Comparison of ENCODE assay signal across 10 cellular contexts in the genomic region with DNA sequence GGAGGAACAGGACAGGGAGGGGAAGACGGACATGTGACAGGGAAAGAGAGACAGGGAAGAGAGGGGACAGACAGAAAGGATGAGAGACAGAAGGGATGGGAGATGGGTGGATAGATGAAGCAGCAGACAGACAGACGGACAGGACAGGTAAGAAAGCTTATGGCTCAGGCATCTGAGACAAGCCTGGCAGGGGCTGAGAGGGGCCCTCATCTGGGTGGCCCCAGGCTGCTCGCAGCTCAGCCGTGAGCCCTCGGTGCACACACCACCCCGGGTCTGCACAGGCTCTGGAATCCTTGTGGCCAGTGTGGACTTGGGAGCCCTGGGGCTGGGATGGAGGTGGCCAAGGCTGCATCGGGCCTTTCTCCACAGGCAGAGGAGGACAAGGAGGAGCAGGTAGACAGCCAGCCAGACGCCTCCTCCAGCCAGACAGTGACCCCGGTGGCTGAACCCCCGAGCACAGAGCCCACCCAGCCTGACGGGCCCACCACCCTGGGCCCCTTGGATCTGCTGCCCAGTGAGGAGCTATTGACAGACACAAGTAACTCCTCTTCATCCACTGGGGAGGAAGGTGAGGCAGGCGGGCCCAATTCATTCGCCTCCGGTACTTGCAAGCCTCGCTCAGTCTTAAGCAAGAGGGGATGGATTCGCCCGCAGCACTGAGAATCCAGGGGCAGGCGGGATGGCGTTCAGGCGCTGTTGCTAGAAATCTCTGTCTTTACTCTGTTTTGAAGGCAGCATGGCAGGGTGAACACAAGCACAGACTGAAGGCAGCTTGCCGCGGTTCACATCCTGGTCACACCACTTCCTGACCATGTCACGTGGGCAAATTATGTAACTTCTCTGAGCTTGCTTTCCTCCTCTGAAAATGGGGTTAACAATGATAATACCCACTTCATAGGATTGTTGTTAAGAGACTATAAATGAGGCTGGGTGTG. TPM values are rescaled to one million over a fixed set of nuclear protein-coding genes. Genes with fewer than 3 reads are reported as not detected.
DNase-seq lines count a peak whose midpoint lies in the region; ATAC-seq and TF ChIP-seq lines count a peak whose summit lies in the region.
"Had no signal": no experiment of that assay in that cellular context is flagged by ENCODE, and none has a peak within 500 bp of the region (broad histone marks: within the 10 kb centered on the region; RNA-seq: fewer than 3 reads in every experiment).

No MANE protein-coding gene starts in this region.

- no peaks in the 10 kb centered on the region for H3K27me3 Mint-ChIP-seq in activated T-cell treated with anti-CD3 and anti-CD28 coated beads, Interleukin-2, amount 50 U/mL, for 24 hours
- H3K27me3 Mint-ChIP-seq in osteocyte (ENCODE audit: unreplicated experiment), result no peaks in the 10 kb centered on the region

- H3K4me2 ChIP-seq in BLaER1, result peak overlapping the region; percentile 66
- H3K4me2 ChIP-seq: smooth muscle cell had no signal

- H3K4me3 ChIP-seq in BLaER1 (no peak overlapping the region), right lobe of liver (no peak overlapping the region)
- H3K4me3 ChIP-seq: smooth muscle cell had no signal

- H3K27me3 ChIP-seq in BLaER1 (no peaks in the 10 kb centered on the region), right lobe of liver (no peaks in the 10 kb centered on the region)

- H3K36me3 Mint-ChIP-seq in activated T-cell treated with anti-CD3 and anti-CD28 coated beads, Interleukin-2, amount 50 U/mL, for 24 hours (ENCODE audit: low read depth), result peaks cover 99% of the 10 kb centered on the region
- H3K36me3 Mint-ChIP-seq in osteocyte (ENCODE audit: unreplicated experiment), result peaks cover 36% of the 10 kb centered on the region

- 77% methylated on average over 3 of the region's 23 CpGs for WGBS in right lobe of liver (ENCODE audit: insufficient coverage, low coverage, low lambda C conversion rate, missing lambda C conversion rate)

- H3K27ac ChIP-seq in BLaER1 (peak overlapping the region; percentile 64), right lobe of liver (peak overlapping the region in 2 of 3 donors; percentile 16 to 37)

- ATAC-seq in right lobe of liver, result peak; percentile 8 to 33 (median 22)
- ATAC-seq in HG03196 (IDR thresholded peaks at IDR 0.05; ENCODE audit: unreplicated experiment), result no peak

- H3K9ac ChIP-seq in BLaER1, result peak overlapping the region; percentile 64

- H3K36me3 ChIP-seq in BLaER1, result peaks cover 100% of the 10 kb centered on the region
- H3K36me3 ChIP-seq in right lobe of liver, result peaks cover 0 to 6% (median 2%) of the 10 kb centered on the region in 4 donors

- TF ChIP-seq CTCF in right lobe of liver (IDR thresholded peaks at IDR 0.05), result no peak
- no peak for TF ChIP-seq CTCF in osteocyte (IDR thresholded peaks at IDR 0.05)

- peaks cover 81% of the 10 kb centered on the region for H3K4me1 ChIP-seq in BLaER1
- H3K4me1 ChIP-seq in right lobe of liver, result peaks cover 0 to 8% (median 3%) of the 10 kb centered on the region in 4 donors

- H3K9me3 ChIP-seq in BLaER1, result no peaks in the 10 kb centered on the region
- no peaks in the 10 kb centered on the region for H3K9me3 ChIP-seq in right lobe of liver

- peak overlapping the region; percentile 52 for H3K4me3 Mint-ChIP-seq in activated T-cell treated with anti-CD3 and anti-CD28 coated beads, Interleukin-2, amount 50 U/mL, for 24 hours
- no peak overlapping the region for H3K4me3 Mint-ChIP-seq in osteocyte (ENCODE audit: unreplicated experiment)

- peak; percentile 87 for DNase-seq in NOMO-1 treated with DMSO at 0.1 percent for 48 hours (lab: John Stamatoyannopoulos, UW; ENCODE audit: unreplicated experiment)
- DNase-seq in activated T-cell treated with anti-CD3 and anti-CD28 coated beads, Interleukin-2, amount 50 U/mL, for 24 hours, result peak; percentile 59
- no peak for DNase-seq in right lobe of liver
- DNase-seq in NCI-H2081 (lab: John Stamatoyannopoulos, UW), result no peak
- DNase-seq in Ammon's horn (ENCODE audit: low spot score), result no peak
- DNase-seq in osteocyte (ENCODE audit: extremely low spot score, unreplicated experiment), result no peak

- TF ChIP-seq POLR2A in right lobe of liver (IDR thresholded peaks at IDR 0.05), result no peak

- intact Hi-C loops in right lobe of liver (cut with DNase I), result loop anchor here (5.0 kb wide), 1 partner anchor 42 kb away; no protein-coding TSS in a partner anchor

- peaks cover 94% of the 10 kb centered on the region for H4K20me1 ChIP-seq in BLaER1

- H3K27ac Mint-ChIP-seq in activated T-cell treated with anti-CD3 and anti-CD28 coated beads, Interleukin-2, amount 50 U/mL, for 24 hours, result peak overlapping the region; percentile 91
- no peak overlapping the region for H3K27ac Mint-ChIP-seq in osteocyte (ENCODE audit: unreplicated experiment)

- no peaks in the 10 kb centered on the region for H3K9me3 Mint-ChIP-seq in activated T-cell treated with anti-CD3 and anti-CD28 coated beads, Interleukin-2, amount 50 U/mL, for 24 hours
- no peaks in the 10 kb centered on the region for H3K9me3 Mint-ChIP-seq in osteocyte (ENCODE audit: unreplicated experiment)

- peaks cover 71% of the 10 kb centered on the region for H3K4me1 Mint-ChIP-seq in activated T-cell treated with anti-CD3 and anti-CD28 coated beads, Interleukin-2, amount 50 U/mL, for 24 hours (ENCODE audit: low read depth)
- H3K4me1 Mint-ChIP-seq in osteocyte (ENCODE audit: unreplicated experiment), result peaks cover 4% of the 10 kb centered on the region

RNA-seq across cellular contexts. Expression of gene GRAMD1A, which starts 14.0 kb away (rescaled TPM):
- total RNA-seq in right lobe of liver, result 10 to 100 TPM; 10.4 to 34.8 (median 15.4) TPM
- 77.8 and 80.8 TPM in 2 replicates for total RNA-seq in osteocyte

RNA-seq across cellular contexts. Expression of gene SCN1B, which starts 16.2 kb away (rescaled TPM):
- 1 to 10 TPM; 2.6 to 4.9 (median 3.6) TPM for total RNA-seq in right lobe of liver
- total RNA-seq in osteocyte, result 7.3 and 8.1 TPM in 2 replicates

RNA-seq across cellular contexts. Expression of gene HPN, which starts 27.4 kb away (rescaled TPM):
- 100 to 1,000 TPM; 285 to 486 (median 374) TPM for total RNA-seq in right lobe of liver
- not detected in 2 replicates for total RNA-seq in osteocyte
- total RNA-seq: bronchial epithelial cell had no signal

RNA-seq across cellular contexts. Expression of gene ZNF792, which starts 50.1 kb away (rescaled TPM):
- total RNA-seq in right lobe of liver (1 to 10 TPM; 2.6 to 3.8 (median 3.2) TPM), osteocyte (3.0 and 4.1 TPM in 2 replicates)

Comparison
In these comparisons a context has a peak if more than half of its experiments do, and no peak if none do; other contexts are left out.
1. DNase-seq: peak in NOMO-1 treated with DMSO at 0.1 percent for 48 hours (single experiment) and activated T-cell treated with anti-CD3 and anti-CD28 coated beads, Interleukin-2, amount 50 U/mL, for 24 hours (single experiment); none in right lobe of liver (0 of 3), NCI-H2081 (0 of 2), Ammon's horn (single experiment) and osteocyte (single experiment).
2. RNA of gene HPN, which starts 27.4 kb away (total RNA-seq): 285 to 486 TPM in right lobe of liver; not detected in osteocyte; every median in the first group is over 100 times any median in the second.